12 cellular contexts compared by ENCODE assay signal in the genomic region with DNA sequence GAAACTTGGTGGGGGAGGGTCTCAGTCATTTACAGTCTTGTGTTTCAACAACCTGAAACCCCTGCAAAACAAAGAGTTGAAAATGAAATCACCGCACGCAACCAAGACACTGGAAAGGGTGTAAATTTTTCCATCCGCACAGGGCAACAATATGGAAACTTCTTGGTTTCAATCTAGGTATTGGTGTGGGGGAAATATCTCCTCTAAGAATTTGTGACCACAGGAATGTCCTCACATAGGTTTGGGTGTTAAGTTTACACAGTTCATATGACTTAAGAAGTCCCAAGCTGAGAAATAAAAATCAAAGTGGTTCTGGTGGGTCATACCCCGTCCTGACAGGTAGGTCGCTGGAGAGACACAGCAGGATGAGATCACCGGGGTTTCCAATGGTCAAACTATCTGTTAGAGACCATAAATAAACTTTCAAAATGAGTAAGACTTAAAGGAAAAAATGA. TPM values are rescaled to one million over a fixed set of nuclear protein-coding genes. Genes with fewer than 3 reads are reported as not detected.
DNase-seq lines count a peak whose midpoint lies in the region; ATAC-seq, FAIRE-seq and TF ChIP-seq lines count a peak whose summit lies in the region.
"Had no signal": no experiment of that assay in that cellular context is flagged by ENCODE, and none has a peak within 500 bp of the region (broad histone marks: within the 10 kb centered on the region; RNA-seq: fewer than 3 reads in every experiment).

No MANE protein-coding gene starts in this region.

- no peaks in the 10 kb centered on the region for H3K36me3 Mint-ChIP-seq in activated T-cell treated with anti-CD3 and anti-CD28 coated beads, Interleukin-2, amount 50 U/mL, for 4 hours (ENCODE audit: insufficient read depth)
- no peaks in the 10 kb centered on the region for H3K36me3 Mint-ChIP-seq in T-cell

- CTCF ChIA-PET in T-cell (lab: Charles Lee), result no interaction called here

- H3K36me3 ChIP-seq in brain microvascular endothelial cell (replicated peaks), result no peaks in the 10 kb centered on the region
- H3K36me3 ChIP-seq: thyroid gland had no signal

- H3K4me1 Mint-ChIP-seq in activated T-cell treated with anti-CD3 and anti-CD28 coated beads, Interleukin-2, amount 50 U/mL, for 4 hours (ENCODE audit: low read depth), result peaks cover 11% of the 10 kb centered on the region
- H3K4me1 Mint-ChIP-seq in T-cell, result no peaks in the 10 kb centered on the region

- H3K4me3 Mint-ChIP-seq in activated T-cell treated with anti-CD3 and anti-CD28 coated beads, Interleukin-2, amount 50 U/mL, for 4 hours, result no peak overlapping the region
- no peak overlapping the region for H3K4me3 Mint-ChIP-seq in T-cell
- H3K4me3 Mint-ChIP-seq: activated CD4-positive, alpha-beta T cell treated with anti-CD3 and anti-CD28 coated beads, Interleukin-2, amount 10 ng/mL, durations not matched to agents 7 days and 5 days; dendritic cell treated with granulocyte-macrophage colony-stimulating factor and Interleukin-4, amounts not matched to agents 40 ng/mL and 50 ng/mL, for 4 days had no signal

- in situ Hi-C loops in brain microvascular endothelial cell (cut with HindIII; ENCODE audit: low pct_ligation_motif_present, low sequenced_read_pairs), result no loop called here

- no peak overlapping the region for H3K27ac ChIP-seq in brain microvascular endothelial cell
- H3K27ac ChIP-seq: thyroid gland had no signal

- POLR2A ChIA-PET in T-cell (lab: Charles Lee), result no interaction called here

- TF ChIP-seq POLR2A in GM12892 (IDR thresholded peaks at IDR 0.05; ENCODE audit: low read depth, low read length), result no peak

- H3K4me3 ChIP-seq in brain microvascular endothelial cell (ENCODE audit: low read depth, low read length), result no peak overlapping the region
- H3K4me3 ChIP-seq: thyroid gland had no signal

- no peak overlapping the region for H3K27ac Mint-ChIP-seq in T-cell
- H3K27ac Mint-ChIP-seq: activated CD4-positive, alpha-beta T cell treated with anti-CD3 and anti-CD28 coated beads, Interleukin-2, amount 10 ng/mL, durations not matched to agents 7 days and 5 days; dendritic cell treated with granulocyte-macrophage colony-stimulating factor and Interleukin-4, amounts not matched to agents 40 ng/mL and 50 ng/mL, for 4 days had no signal

- ATAC-seq in GM19351 (IDR thresholded peaks at IDR 0.05; ENCODE audit: unreplicated experiment) (peak; percentile 87), HG02970 (IDR thresholded peaks at IDR 0.05; ENCODE audit: low FRiP score, unreplicated experiment) (peak; percentile 74), T-cell (replicated peaks in 1 of 4) (no peak)
- peak; percentile 35 to 67 for ATAC-seq in activated T-cell treated with anti-CD3 and anti-CD28 coated beads, Interleukin-2, amount 50 U/mL, for 4 hours

- FAIRE-seq in GM12892 (lab: Jason Lieb, UNC), result peak; percentile 86

- H3K27me3 ChIP-seq in brain microvascular endothelial cell (replicated peaks), result no peaks in the 10 kb centered on the region
- H3K27me3 ChIP-seq: thyroid gland had no signal

- no peaks in the 10 kb centered on the region for H3K9me3 Mint-ChIP-seq in activated T-cell treated with anti-CD3 and anti-CD28 coated beads, Interleukin-2, amount 50 U/mL, for 4 hours
- no peaks in the 10 kb centered on the region for H3K9me3 Mint-ChIP-seq in T-cell
- H3K9me3 Mint-ChIP-seq: activated CD4-positive, alpha-beta T cell treated with anti-CD3 and anti-CD28 coated beads, Interleukin-2, amount 10 ng/mL, durations not matched to agents 7 days and 5 days; dendritic cell treated with granulocyte-macrophage colony-stimulating factor and Interleukin-4, amounts not matched to agents 40 ng/mL and 50 ng/mL, for 4 days had no signal

- TF ChIP-seq CTCF in brain microvascular endothelial cell (IDR thresholded peaks at IDR 0.05; ENCODE audit: low read depth, low read length, missing control alignments), result no peak

- H3K27me3 Mint-ChIP-seq in activated T-cell treated with anti-CD3 and anti-CD28 coated beads, Interleukin-2, amount 50 U/mL, for 4 hours (ENCODE audit: low read depth), result peaks cover 21% of the 10 kb centered on the region
- peaks cover 39% of the 10 kb centered on the region in 2 donors for H3K27me3 Mint-ChIP-seq in T-cell
- H3K27me3 Mint-ChIP-seq: dendritic cell treated with granulocyte-macrophage colony-stimulating factor and Interleukin-4, amounts not matched to agents 40 ng/mL and 50 ng/mL, for 4 days had no signal

- DNase-seq in GM12892 (ENCODE audit: insufficient read length) (no peak), MV-4-11 (lab: John Stamatoyannopoulos, UW) (no peak), HuH-7.5 (ENCODE audit: low spot score) (no peak), brain microvascular endothelial cell (no peak), T-cell (no peak)
- no peak for DNase-seq in activated T-cell treated with anti-CD3 and anti-CD28 coated beads, Interleukin-2, amount 50 U/mL, for 4 hours
- DNase-seq: activated CD4-positive, alpha-beta T cell treated with anti-CD3 and anti-CD28 coated beads, Interleukin-2, amount 10 ng/mL, durations not matched to agents 7 days and 5 days; posterior cingulate gyrus; thyroid gland had no signal

RNA-seq across cellular contexts. Expression of a gene that starts 51.9 kb away (rescaled TPM):
- 12.6 TPM for polyA plus RNA-seq in GM12892 (2012; ENCODE audit: missing spikeins)
- total RNA-seq in activated T-cell treated with anti-CD3 and anti-CD28 coated beads, Interleukin-2, amount 50 U/mL, for 4 hours, result 1 to 10 TPM in 1 of 3 donors, under 1 TPM in 2; 0.48 to 1.6 (median 0.57) TPM
- total RNA-seq in T-cell, result 1 to 10 TPM in 2 of 5 donors, under 1 TPM in 3; 0.29 to 1.8 (median 0.95) TPM

Comparison
In these comparisons a context has a peak if more than half of its experiments do, and no peak if none do; other contexts are left out.
1. ATAC-seq: peak in GM19351 (single experiment), HG02970 (single experiment) and activated T-cell treated with anti-CD3 and anti-CD28 coated beads, Interleukin-2, amount 50 U/mL, for 4 hours (2 of 2); none in T-cell (0 of 4).